8 cellular contexts compared by ENCODE assay signal in genomic region chr20:36862857-36863668, GRCh38. TPM values are rescaled to one million over a fixed set of nuclear protein-coding genes. Genes with fewer than 3 reads are reported as not detected.
DNase-seq lines count a peak whose midpoint lies in the region; ATAC-seq, FAIRE-seq and TF ChIP-seq lines count a peak whose summit lies in the region.

No MANE protein-coding gene starts in this region.

- H2AFZ ChIP-seq in K562 (ENCODE audit: low read depth, low read length): peak overlapping the region; percentile 29; the same call in 1 of the 2 replicates

- POLR2A ChIA-PET in K562 (lab: Yijun Ruan, JAX): interaction anchor here (0.6 to 10.6 kb wide), 8 partner anchors 9 to 496 kb away, joined by 3 to 65 read pairs (median 3); no protein-coding TSS in a partner anchor

- H3K36me3 Mint-ChIP-seq in endothelial cell (ENCODE audit: low read depth, unreplicated experiment): peaks cover 4% of the 10 kb centered on the region

- no peaks in the 10 kb centered on the region for H3K27me3 ChIP-seq in K562 (ENCODE audit: control insufficient read depth in 2 of 2, insufficient read depth in 2 of 2, low read length in 2 of 2)

- peak; percentile 94 for DNase-seq in 8988T
- DNase-seq in K562 (ENCODE audit: extremely low read depth in 1 of 4, low spot score in 3 of 4): peak in 1 of 4 experiments; percentile 36
- no peak for DNase-seq in mucosa of descending colon
- DNase-seq in NOMO-1 treated with DMSO at 0.1 percent for 48 hours (lab: John Stamatoyannopoulos, UW; ENCODE audit: unreplicated experiment): no peak
- no peak for DNase-seq in endothelial cell (ENCODE audit: low spot score)
- DNase-seq in OCI-M1 (lab: John Stamatoyannopoulos, UW): no peak

- peaks cover 18% of the 10 kb centered on the region for H3K27me3 Mint-ChIP-seq in endothelial cell (ENCODE audit: unreplicated experiment)

- H3K4me2 ChIP-seq in K562 (ENCODE audit: insufficient read depth, low read length): peak overlapping the region; percentile 89; the same call in 1 of the 2 replicates

- no peak overlapping the region for H3K27ac Mint-ChIP-seq in endothelial cell (ENCODE audit: unreplicated experiment)

- intact Hi-C loops in K562 (cut with micrococcal nuclease): loop anchor here (1.0 to 5.0 kb wide), 2 partner anchors 27 to 91 kb away; partner anchors contain the start of gene DSN1
- intact Hi-C loops in mucosa of descending colon (cut with DNase I, micrococcal nuclease): no loop called here

- 0 out of 2 replicates have a peak, but pooled peaks cover 4% of the 10 kb centered on the region for H4K20me1 ChIP-seq in K562 (replicated peaks; ENCODE audit: control insufficient read depth, insufficient read depth, low read length)

- WGBS in K562 (ENCODE audit: insufficient coverage, low coverage, missing lambda C conversion rate): under 1% methylated on average over 58 of the region's 129 CpGs

- H3K27ac ChIP-seq in K562 (ENCODE audit: extremely low read depth, low read depth, low read length): peak overlapping the region; percentile 76

- H3K9me3 ChIP-seq in K562 (replicated peaks; ENCODE audit: control insufficient read depth, insufficient read depth, low read depth, low read length) (no peaks in the 10 kb centered on the region), mucosa of descending colon (no peaks in the 10 kb centered on the region)

- no peak for FAIRE-seq in K562 (lab: Jason Lieb, UNC)

- peak overlapping the region; percentile 67 to 90; a peak in 3 of 4 replicates for H3K9ac ChIP-seq in K562 (ENCODE audit: insufficient read depth in 1 of 2, low read depth in 2 of 2, low read length in 2 of 2)

- H3K9me1 ChIP-seq in K562 (ENCODE audit: control insufficient read depth, insufficient read depth, low read length): no peaks in the 10 kb centered on the region

- H3K4me3 ChIP-seq in K562 (peak overlapping the region; percentile 75), mucosa of descending colon (peak overlapping the region; percentile 30)

- H3K36me3 ChIP-seq in K562 (ENCODE audit: control insufficient read depth, insufficient read depth, low read length) (peaks cover 26% of the 10 kb centered on the region), mucosa of descending colon (ENCODE audit: low read depth) (no peaks in the 10 kb centered on the region)

- H3K4me3 Mint-ChIP-seq in endothelial cell (ENCODE audit: unreplicated experiment): no peak overlapping the region

- H3K79me2 ChIP-seq in K562 (ENCODE audit: control insufficient read depth, insufficient read depth, low read length): peaks cover 52% of the 10 kb centered on the region

- CTCF ChIA-PET in K562 (lab: Yijun Ruan, JAX; ENCODE audit: low intra/inter-chr PET ratio): interaction anchor here (0.6 to 1.3 kb wide), 5 partner anchors 10 to 306 kb away, joined by 3 to 4 read pairs (median 3); no protein-coding TSS in a partner anchor

- H3K9me3 Mint-ChIP-seq in endothelial cell (ENCODE audit: unreplicated experiment): no peaks in the 10 kb centered on the region

- no peak for TF ChIP-seq EP300 in K562 (IDR thresholded peaks at IDR 0.05; ENCODE audit: low read length)

- BruUV-seq in K562 (replicated peaks; lab: Mats Ljungman, UMichigan): no TSS peak

- H3K4me1 Mint-ChIP-seq in endothelial cell (ENCODE audit: unreplicated experiment): peaks cover 34% of the 10 kb centered on the region

- ATAC-seq in HG03159 (IDR thresholded peaks at IDR 0.05; ENCODE audit: unreplicated experiment) (peak; percentile 48), K562 (no peak), mucosa of descending colon (peak; percentile 3)

- in situ Hi-C loops in GM18951 (cut with MboI; ENCODE audit: low sequenced_read_pairs, unreplicated experiment) (no loop called here), K562 (cut with MboI) (no loop called here)

- TF ChIP-seq POLR2A in GM18951 (IDR thresholded peaks at IDR 0.05; ENCODE audit: extremely low read depth, insufficient read depth, insufficient read length): peak; percentile 53
- TF ChIP-seq POLR2A in K562 (conservative IDR thresholded peaks at IDR 0.05): no peak

- TF ChIP-seq RAD21 in K562 (CRISPR knock-in tag; conservative IDR thresholded peaks at IDR 0.05 in 1 of 2, IDR thresholded peaks at IDR 0.05 in 1 of 2): no peak

- no peak for TF ChIP-seq CTCF in K562 (IDR thresholded peaks at IDR 0.05 in 2 of 3, conservative IDR thresholded peaks at IDR 0.05 in 1 of 3; ENCODE audit: insufficient read depth in 2 of 3, low read depth in 1 of 3, low read length in 3 of 3)
- TF ChIP-seq CTCF in mucosa of descending colon (IDR thresholded peaks at IDR 0.05): no peak
- TF ChIP-seq CTCF in endothelial cell (IDR thresholded peaks at IDR 0.05; ENCODE audit: unreplicated experiment): no peak

- peaks cover 39 to 59% of the 10 kb centered on the region in 2 experiments for H3K4me1 ChIP-seq in K562 (replicated peaks in 1 of 2; ENCODE audit: control insufficient read depth in 2 of 2, insufficient read depth in 2 of 2, low read length in 2 of 2)
- H3K4me1 ChIP-seq in mucosa of descending colon (ENCODE audit: low read depth): peaks cover 16% of the 10 kb centered on the region

TF ChIP-seq in K562, 482 proteins besides CTCF, POLR2A, EP300 and RAD21 (continues in another document):
- TF ChIP-seq RBBP5 (IDR thresholded peaks at IDR 0.05; ENCODE audit: borderline replicate concordance, insufficient read depth, low read length, poor library complexity, severe bottlenecking) (peak; percentile 83), CTBP1 (IDR thresholded peaks at IDR 0.05; ENCODE audit: borderline replicate concordance) (peak; percentile 62; the same call in 1 of the 2 replicates), ZBTB1 (CRISPR knock-in tag; IDR thresholded peaks at IDR 0.05; ENCODE audit: borderline replicate concordance, low read depth) (0 out of 2 replicates have a peak, but pooled peaks have one; percentile 74), NR2C2 (CRISPR knock-in tag; IDR thresholded peaks at IDR 0.05) (no peak), NR2C2 (tag; IDR thresholded peaks at IDR 0.05) (0 out of 2 replicates have a peak, but pooled peaks have one; percentile 3), POLR2G (IDR thresholded peaks at IDR 0.05; ENCODE audit: low read depth, low read length) (peak; percentile 63; the same call in 1 of the 2 replicates), EWSR1 (IDR thresholded peaks at IDR 0.05; ENCODE audit: borderline replicate concordance, low read depth, partially characterized antibody) (no peak), STAT5B (CRISPR knock-in tag; IDR thresholded peaks at IDR 0.05) (no peak), E2F1 (CRISPR knock-in tag; IDR thresholded peaks at IDR 0.05) (no peak), HMGXB4 (CRISPR knock-in tag; IDR thresholded peaks at IDR 0.05) (0 out of 2 replicates have a peak, but pooled peaks have one; percentile 7)

RNA-seq across cellular contexts. Expression of gene TLDC2, which starts 12.9 kb away (rescaled TPM):
- total RNA-seq in K562 (2011; cell fraction: chromatin; rRNA removed; ENCODE audit: low replicate concordance): not detected in 2 replicates
- not detected in 2 replicates for total RNA-seq in K562 (2011; cell fraction: nucleolus; rRNA removed)
- not detected in 2 replicates for total RNA-seq in K562 (2011; cell fraction: nucleoplasm; rRNA removed)
- total RNA-seq in K562 (2014; rRNA removed): not detected in 2 replicates
- total RNA-seq in K562 (2014; rRNA removed; fragmentation: Illumina TruSeq; extraction: Trizol): not detected in 2 replicates
- total RNA-seq in K562 (2015; rRNA removed; fragmentation: Illumina TruSeq; extraction: Trizol): not detected in 2 replicates
- not detected in 2 replicates for total RNA-seq in K562 (2021)
- polyA plus RNA-seq in K562 (2011; rRNA removed): not detected in 2 replicates
- polyA plus RNA-seq in K562 (2011; cell fraction: cytosol; rRNA removed): 0.04 TPM in 1 of 2 replicates, not detected in the other
- not detected in 2 replicates for polyA plus RNA-seq in K562 (2011; cell fraction: nucleus; rRNA removed)
- 0.15 and 0.17 TPM in 2 replicates for polyA plus RNA-seq in K562 (2012)
- polyA plus RNA-seq in K562 (2014; fragmentation: Illumina TruSeq; extraction: Trizol): not detected in 2 replicates
- polyA plus RNA-seq in K562 (2014; fragmentation: Nextera tagmentation; extraction: Ambion mirVana): not detected
- polyA plus RNA-seq in K562 (2014; rRNA removed): not detected in 2 replicates
- not detected in 2 replicates for polyA minus RNA-seq in K562 (2011; rRNA and poly(A)+ RNA removed)
- polyA minus RNA-seq in K562 (2011; cell fraction: cytosol; rRNA and poly(A)+ RNA removed): not detected in 2 replicates
- polyA minus RNA-seq in K562 (2011; cell fraction: nucleus; rRNA and poly(A)+ RNA removed): not detected in 2 replicates
- total RNA-seq in mucosa of descending colon: 10 to 100 TPM; 11.6 to 35.0 (median 30.0) TPM
- total RNA-seq in endothelial cell (ENCODE audit: unreplicated experiment): not detected

Comparison
In these comparisons a context has a peak if more than half of its experiments do, and no peak if none do; other contexts are left out.
1. RNA of gene TLDC2, which starts 12.9 kb away (total RNA-seq): 11.6 to 35.0 TPM in mucosa of descending colon; not detected in K562 and not detected in endothelial cell (single experiment); every median in the first group is over 10 times any median in the second.